Comparison of ENCODE assay signal across 8 cellular contexts in the genomic region with DNA sequence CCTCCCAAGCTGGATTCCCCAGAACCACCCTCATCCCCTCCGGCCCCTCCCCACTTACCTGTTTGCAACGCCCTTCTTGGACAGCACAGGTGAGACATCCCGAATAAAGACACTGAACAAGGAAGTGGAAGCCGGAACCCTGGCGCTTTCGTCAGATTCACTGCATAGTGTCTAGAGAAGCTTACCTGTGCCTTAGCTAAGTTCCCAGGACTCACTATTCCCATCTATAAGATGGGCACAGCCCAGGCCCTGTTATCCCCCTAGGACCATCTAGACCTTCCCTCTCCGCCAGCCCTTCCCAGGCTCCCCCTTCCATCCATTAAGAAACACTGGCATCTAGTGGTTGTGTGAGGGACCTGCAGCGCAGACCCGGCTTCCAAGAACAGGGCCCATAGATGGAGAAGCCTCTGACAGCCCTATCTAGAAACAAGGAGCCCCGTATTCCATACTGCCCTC. TPM values are rescaled to one million over a fixed set of nuclear protein-coding genes. Genes with fewer than 3 reads are reported as not detected.
DNase-seq lines count a peak whose midpoint lies in the region; ATAC-seq and TF ChIP-seq lines count a peak whose summit lies in the region.

No MANE protein-coding gene starts in this region.

- peaks cover 57% of the 10 kb centered on the region for H3K4me1 Mint-ChIP-seq in brain

- H3K27ac Mint-ChIP-seq in brain, result peak overlapping the region; percentile 56 to 84 (median 78)

- DNase-seq in NCI-H2081 (lab: John Stamatoyannopoulos, UW), result peak; percentile 80 to 83
- no peak for DNase-seq in NCI-H2081 treated with DMSO at 0.1 percent for 48 hours (lab: John Stamatoyannopoulos, UW)
- peak; percentile 46 for DNase-seq in NCI-H128 (lab: John Stamatoyannopoulos, UW; ENCODE audit: unreplicated experiment)
- DNase-seq in SW480 (ENCODE audit: low spot score), result peak; percentile 69
- DNase-seq in inferior parietal cortex (ENCODE audit: extremely low spot score), result peak; percentile 76
- DNase-seq in stimulated activated CD4-positive, alpha-beta T cell treated with anti-CD3 and anti-CD28 coated beads, Interleukin-15, amount 100 ng/mL, for 24 hours, result peak; percentile 66

- H3K4me3 Mint-ChIP-seq in brain, result peak overlapping the region in 3 of 5 experiments; percentile 24 to 41 (median 28)

- H3K36me3 Mint-ChIP-seq in brain, result no peaks in the 10 kb centered on the region

- TF ChIP-seq CTCF in brain (conservative IDR thresholded peaks at IDR 0.05), result peak; percentile 92 to 96

- ATAC-seq in GM18858 (IDR thresholded peaks at IDR 0.05; ENCODE audit: unreplicated experiment), result no peak

- peaks cover 0 to 4% (median 0%) of the 10 kb centered on the region in 5 experiments for H3K9me3 Mint-ChIP-seq in brain

- peaks cover 12% of the 10 kb centered on the region for H3K27me3 Mint-ChIP-seq in brain

RNA-seq across cellular contexts. Expression of gene RPL38, which starts 26.9 kb away (rescaled TPM):
- 4,253 TPM for polyA plus RNA-seq in brain (ENCODE audit: insufficient read depth, low read depth, low replicate concordance)

RNA-seq across cellular contexts. Expression of gene TTYH2, which starts 36.8 kb away (rescaled TPM):
- 91.1 TPM for polyA plus RNA-seq in brain (ENCODE audit: insufficient read depth, low read depth, low replicate concordance)
